ENCODE assay signal across 25 cellular contexts in the genomic region with DNA sequence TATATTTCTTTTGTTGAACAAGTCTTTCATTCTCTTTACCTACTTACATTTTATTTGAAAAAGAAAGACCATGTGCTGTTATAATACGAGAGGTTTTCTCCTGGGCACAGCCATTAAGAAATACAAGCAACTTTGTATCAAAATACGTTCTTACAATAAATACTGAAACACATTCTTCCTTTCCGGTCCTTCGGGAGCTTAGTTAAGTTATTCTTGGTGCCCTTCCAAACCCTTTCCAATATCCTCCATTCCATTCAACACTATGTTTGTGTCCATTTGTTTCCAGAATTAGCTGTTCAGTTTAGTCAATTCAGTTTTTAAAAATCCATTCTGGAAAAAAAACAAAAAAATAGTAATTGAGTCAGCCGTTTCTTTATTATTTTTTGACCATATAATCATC.
"Had no signal": no experiment of that assay in that cellular context is flagged by ENCODE, and none has a peak within 500 bp of the region (broad histone marks: within the 10 kb centered on the region; RNA-seq: fewer than 3 reads in every experiment).

No MANE protein-coding gene starts in this region.

- ATAC-seq: gastrocnemius medialis; left cardiac atrium; naive thymus-derived CD4-positive, alpha-beta T cell; stimulated activated naive CD8-positive, alpha-beta T cell treated with anti-CD3 and anti-CD28 coated beads, Interleukin-15, amount 100 ng/mL, for 72 hours had no signal

- H3K27ac Mint-ChIP-seq: activated naive CD4-positive, alpha-beta T cell treated with anti-CD3 and anti-CD28 coated beads, Interleukin-2, amount 50 U/mL, for 24 hours; dendritic cell treated with granulocyte-macrophage colony-stimulating factor and Interleukin-4, amounts not matched to agents 40 ng/mL and 50 ng/mL, for 4 days; naive thymus-derived CD4-positive, alpha-beta T cell; neural progenitor cell; stimulated activated naive CD8-positive, alpha-beta T cell treated with anti-CD3 and anti-CD28 coated beads, Interleukin-15, amount 100 ng/mL, for 72 hours had no signal

- H3K4me3 Mint-ChIP-seq: activated naive CD4-positive, alpha-beta T cell treated with anti-CD3 and anti-CD28 coated beads, Interleukin-2, amount 50 U/mL, for 24 hours; dendritic cell treated with granulocyte-macrophage colony-stimulating factor and Interleukin-4, amounts not matched to agents 40 ng/mL and 50 ng/mL, for 4 days; naive thymus-derived CD4-positive, alpha-beta T cell; neural progenitor cell; stimulated activated naive CD8-positive, alpha-beta T cell treated with anti-CD3 and anti-CD28 coated beads, Interleukin-15, amount 100 ng/mL, for 72 hours had no signal

- DNase-seq: activated gamma-delta T cell treated with Interleukin-2 at 50 U/mL for 16 hours; activated T-cell treated with anti-CD3 and anti-CD28 coated beads, Interleukin-2, amount 50 U/mL, for 1 hour; adrenal gland; effector CD4-positive, alpha-beta T cell; erythroblast; gastrocnemius medialis; head of caudate nucleus; hypothalamus; islet precursor cell; left cardiac atrium; naive thymus-derived CD4-positive, alpha-beta T cell; stimulated activated CD4-positive, alpha-beta T cell treated with anti-CD3 and anti-CD28 coated beads, Interleukin-12 subunit alpha, Interleukin-12 subunit beta, amount 100 ng/mL, for 4 hours; stimulated activated CD4-positive, alpha-beta T cell treated with anti-CD3 and anti-CD28 coated beads, Interleukin-4, amount 100 ng/mL, for 4 hours; stimulated activated naive CD8-positive, alpha-beta T cell treated with anti-CD3 and anti-CD28 coated beads, Interleukin-15, amount 100 ng/mL, for 72 hours; T-helper 1 cell; T-helper 9 cell; trophoblast cell; uterus had no signal

- H3K36me3 Mint-ChIP-seq: activated naive CD4-positive, alpha-beta T cell treated with anti-CD3 and anti-CD28 coated beads, Interleukin-2, amount 50 U/mL, for 24 hours; naive thymus-derived CD4-positive, alpha-beta T cell; neural progenitor cell had no signal

- H3K4me3 ChIP-seq: adrenal gland, ascending aorta, gastrocnemius medialis, lung, neural progenitor cell, prostate gland, suprapubic skin, uterus had no signal

- H3K4me1 Mint-ChIP-seq: activated naive CD4-positive, alpha-beta T cell treated with anti-CD3 and anti-CD28 coated beads, Interleukin-2, amount 50 U/mL, for 24 hours; naive thymus-derived CD4-positive, alpha-beta T cell; neural progenitor cell; stimulated activated naive CD8-positive, alpha-beta T cell treated with anti-CD3 and anti-CD28 coated beads, Interleukin-15, amount 100 ng/mL, for 72 hours had no signal

- H3K27me3 Mint-ChIP-seq: activated naive CD4-positive, alpha-beta T cell treated with anti-CD3 and anti-CD28 coated beads, Interleukin-2, amount 50 U/mL, for 24 hours; dendritic cell treated with granulocyte-macrophage colony-stimulating factor and Interleukin-4, amounts not matched to agents 40 ng/mL and 50 ng/mL, for 4 days; naive thymus-derived CD4-positive, alpha-beta T cell; stimulated activated naive CD8-positive, alpha-beta T cell treated with anti-CD3 and anti-CD28 coated beads, Interleukin-15, amount 100 ng/mL, for 72 hours had no signal
